9 cellular contexts compared by ENCODE assay signal in genomic region chr2:226478121-226478809, GRCh38.
A peak's percentile ranks its signal among the peaks of the same experiment; 100 is the strongest.
DNase-seq lines count a peak whose midpoint lies in the region; ATAC-seq, FAIRE-seq and TF ChIP-seq lines count a peak whose summit lies in the region.
"Had no signal": no experiment of that assay in that cellular context is flagged by ENCODE, and none has a peak within 500 bp of the region (broad histone marks: within the 10 kb centered on the region; RNA-seq: fewer than 3 reads in every experiment).

No MANE protein-coding gene starts in this region.

- peak; percentile 22 for DNase-seq in colonic mucosa
- no peak for DNase-seq in lung (ENCODE audit: low spot score)
- DNase-seq in transverse colon: peak; percentile 10
- no peak for DNase-seq in D721Med (ENCODE audit: insufficient read length, low spot score)
- no peak for DNase-seq in natural killer cell treated with Interleukin-12 subunit alpha and Interleukin-12 subunit beta and Interleukin-15 and Interleukin-18, amount 100 ng/mL, for 72 hours (ENCODE audit: low spot score)
- DNase-seq: NCI-H2171 had no signal

- H3K9me3 Mint-ChIP-seq in natural killer cell treated with Interleukin-12 subunit alpha and Interleukin-12 subunit beta and Interleukin-15 and Interleukin-18, amount 100 ng/mL, for 72 hours: peaks cover 12% of the 10 kb centered on the region

- H3K4me3 Mint-ChIP-seq in natural killer cell treated with Interleukin-12 subunit alpha and Interleukin-12 subunit beta and Interleukin-15 and Interleukin-18, amount 100 ng/mL, for 72 hours: no peak overlapping the region

- H3K36me3 ChIP-seq in HUES6 (ENCODE audit: control insufficient read depth, insufficient read depth, low read length) (no peaks in the 10 kb centered on the region), colonic mucosa (no peaks in the 10 kb centered on the region), lung (ENCODE audit: control insufficient read depth in 2 of 2, insufficient read depth in 2 of 2, low read length in 2 of 2) (no peaks in the 10 kb centered on the region), transverse colon (no peaks in the 10 kb centered on the region)

- H3K9me3 ChIP-seq in HUES6 (ENCODE audit: control insufficient read depth, insufficient read depth, low read depth, low read length) (peaks cover under 1% of the 10 kb centered on the region; the same call in 1 of the 2 replicates), colonic mucosa (no peaks in the 10 kb centered on the region), lung (ENCODE audit: control insufficient read depth in 2 of 2, insufficient read depth in 1 of 2, low read length in 1 of 2) (no peaks in the 10 kb centered on the region), transverse colon (no peaks in the 10 kb centered on the region)

- TF ChIP-seq EP300 in transverse colon (IDR thresholded peaks at IDR 0.05; ENCODE audit: low read depth): no peak

- no peaks in the 10 kb centered on the region for H3K4me1 Mint-ChIP-seq in natural killer cell treated with Interleukin-12 subunit alpha and Interleukin-12 subunit beta and Interleukin-15 and Interleukin-18, amount 100 ng/mL, for 72 hours (ENCODE audit: low read depth in 2 of 2)

- no peak for FAIRE-seq in D721Med (lab: Jason Lieb, UNC)

- H3K27ac ChIP-seq in HUES6 (ENCODE audit: low read depth, low read length): peak overlapping the region; percentile 46; the same call in 1 of the 2 replicates
- no peak overlapping the region for H3K27ac ChIP-seq in colonic mucosa
- H3K27ac ChIP-seq in lung (ENCODE audit: low read depth in 1 of 2, low read length in 1 of 2): peak overlapping the region in 1 of 2 donors; percentile 55
- H3K27ac ChIP-seq in transverse colon: peak overlapping the region; percentile 56 to 77 (median 66)

- H3K4me1 ChIP-seq in HUES6 (ENCODE audit: control insufficient read depth, insufficient read depth, low read length): peaks cover 48% of the 10 kb centered on the region
- no peaks in the 10 kb centered on the region for H3K4me1 ChIP-seq in colonic mucosa
- peaks cover 0 to 1% of the 10 kb centered on the region in 2 donors for H3K4me1 ChIP-seq in lung (ENCODE audit: control insufficient read depth in 2 of 2, insufficient read depth in 2 of 2, low read length in 2 of 2)
- peaks cover 0 to 4% (median 0%) of the 10 kb centered on the region in 4 donors for H3K4me1 ChIP-seq in transverse colon

- in situ Hi-C loops in transverse colon (cut with MboI; ENCODE audit: low pct_ligation_motif_present in 1 of 4, low pct_unique_long_range_greater_than_20kb in 1 of 4, low sequenced_read_pairs in 3 of 4): no loop called here

- no peak overlapping the region for H3K4me3 ChIP-seq in HUES6 (ENCODE audit: low read depth, low read length)
- H3K4me3 ChIP-seq in colonic mucosa: no peak overlapping the region
- H3K4me3 ChIP-seq in lung: no peak overlapping the region
- no peak overlapping the region for H3K4me3 ChIP-seq in transverse colon

- intact Hi-C loops in colonic mucosa (cut with DNase I): no loop called here
- intact Hi-C loops in transverse colon (cut with DNase I; ENCODE audit: low total_unique reads): no loop called here

- H3K27me3 ChIP-seq in HUES6 (ENCODE audit: control insufficient read depth, insufficient read depth, low read length): no peaks in the 10 kb centered on the region
- no peaks in the 10 kb centered on the region for H3K27me3 ChIP-seq in colonic mucosa
- no peaks in the 10 kb centered on the region for H3K27me3 ChIP-seq in lung (ENCODE audit: control insufficient read depth, insufficient read depth)
- no peaks in the 10 kb centered on the region for H3K27me3 ChIP-seq in transverse colon

- peaks cover 0 to 2% of the 10 kb centered on the region in 2 donors for H3K27me3 Mint-ChIP-seq in natural killer cell treated with Interleukin-12 subunit alpha and Interleukin-12 subunit beta and Interleukin-15 and Interleukin-18, amount 100 ng/mL, for 72 hours

- ATAC-seq in lung (ENCODE audit: insufficient read depth, low FRiP score) (peak; percentile 89), HG02970 (IDR thresholded peaks at IDR 0.05; ENCODE audit: low FRiP score, unreplicated experiment) (no peak), HG03520 (IDR thresholded peaks at IDR 0.05; ENCODE audit: unreplicated experiment) (no peak)
- no peak for ATAC-seq in natural killer cell treated with Interleukin-12 subunit alpha and Interleukin-12 subunit beta and Interleukin-15 and Interleukin-18, amount 100 ng/mL, for 72 hours

- no peak overlapping the region for H3K27ac Mint-ChIP-seq in natural killer cell treated with Interleukin-12 subunit alpha and Interleukin-12 subunit beta and Interleukin-15 and Interleukin-18, amount 100 ng/mL, for 72 hours

- no peak for TF ChIP-seq CTCF in colonic mucosa (IDR thresholded peaks at IDR 0.05)
- TF ChIP-seq CTCF in lung (IDR thresholded peaks at IDR 0.05; ENCODE audit: control extremely low read depth, extremely low read depth): no peak
- no peak for TF ChIP-seq CTCF in transverse colon (IDR thresholded peaks at IDR 0.05)
- no peak for TF ChIP-seq CTCF in D721Med (IDR thresholded peaks at IDR 0.05; ENCODE audit: insufficient read depth, missing control alignments)

- 45 to 69% methylated on average over 8 of the region's 8 CpGs for WGBS in lung, 2 donors
- 61 to 68% methylated on average over 8 of the region's 8 CpGs for WGBS in transverse colon (ENCODE audit: low coverage in 1 of 2), 2 donors

- TF ChIP-seq POLR2A in transverse colon (IDR thresholded peaks at IDR 0.05): no peak

- H3K36me3 Mint-ChIP-seq in natural killer cell treated with Interleukin-12 subunit alpha and Interleukin-12 subunit beta and Interleukin-15 and Interleukin-18, amount 100 ng/mL, for 72 hours: no peaks in the 10 kb centered on the region

- H3K9ac ChIP-seq in HUES6 (ENCODE audit: low read length): peak overlapping the region; percentile 34
- H3K9ac ChIP-seq in colonic mucosa (ENCODE audit: low read depth in 2 of 2, low read length in 2 of 2): no peak overlapping the region

Comparison
In these comparisons a context has a peak if more than half of its experiments do, and no peak if none do; other contexts are left out.
1. DNase-seq: peak in colonic mucosa (single experiment) and transverse colon (single experiment); none in lung (single experiment), D721Med (single experiment) and natural killer cell treated with Interleukin-12 subunit alpha and Interleukin-12 subunit beta and Interleukin-15 and Interleukin-18, amount 100 ng/mL, for 72 hours (single experiment).